ENCODE assay signal across 8 cellular contexts in genomic region chr2:151290467-151290866, GRCh38. TPM values are rescaled to one million over a fixed set of nuclear protein-coding genes. Genes with fewer than 3 reads are reported as not detected.
DNase-seq lines count a peak whose midpoint lies in the region; ATAC-seq, FAIRE-seq and TF ChIP-seq lines count a peak whose summit lies in the region.

No MANE protein-coding gene starts in this region.

- TF ChIP-seq CTCF in A549 (IDR thresholded peaks at IDR 0.05) (no peak), MCF 10A (IDR thresholded peaks at IDR 0.05; ENCODE audit: unreplicated experiment) (no peak)

- H3K36me3 ChIP-seq in HUES6 (ENCODE audit: control insufficient read depth, insufficient read depth, low read length), result no peaks in the 10 kb centered on the region
- no peaks in the 10 kb centered on the region for H3K36me3 ChIP-seq in muscle layer of duodenum (ENCODE audit: control insufficient read depth in 1 of 2, insufficient read depth in 2 of 2, low read length in 2 of 2)

- no peaks in the 10 kb centered on the region for H3K27me3 Mint-ChIP-seq in MCF 10A (ENCODE audit: insufficient read depth, unreplicated experiment)

- peak overlapping the region; percentile 90 to 93 for H3K27ac ChIP-seq in A549
- H3K27ac ChIP-seq in HUES6 (ENCODE audit: low read depth, low read length), result peak overlapping the region; percentile 81; the same call in 1 of the 2 replicates
- peak overlapping the region; percentile 93 for H3K27ac ChIP-seq in muscle layer of duodenum (ENCODE audit: low read length)

- POLR2A ChIA-PET in A549 (lab: Yijun Ruan, JAX), result interaction anchor here (0.6 to 3.2 kb wide), 3 partner anchors 19 to 141 kb away, joined by 3 to 27 read pairs (median 4); partner anchors contain the start of gene RIF1
- POLR2A ChIA-PET in MCF 10A (lab: Yijun Ruan, JAX), result interaction anchor here (0.6 to 2.4 kb wide), 6 partner anchors 12 to 119 kb away, joined by 3 to 25 read pairs (median 3); partner anchors contain the start of genes RBM43 and RIF1

- no peaks in the 10 kb centered on the region for H3K36me3 Mint-ChIP-seq in MCF 10A (ENCODE audit: insufficient read depth, unreplicated experiment)

- no peaks in the 10 kb centered on the region for H3K9me3 Mint-ChIP-seq in MCF 10A (ENCODE audit: unreplicated experiment)

- CTCF ChIA-PET in A549 (lab: Yijun Ruan, JAX), result interaction anchor here (0.7 to 1.2 kb wide), 5 partner anchors 8 to 277 kb away, joined by 3 to 6 read pairs (median 3); partner anchors contain the start of gene RIF1
- CTCF ChIA-PET in MCF 10A (lab: Yijun Ruan, JAX), result interaction anchor here (0.7 kb wide), 2 partner anchors 121 to 1003 kb away, joined by 3 to 6 read pairs; no protein-coding TSS in a partner anchor

- no peak for DNase-seq in A549 (ENCODE audit: low read depth in 1 of 2, low spot score in 1 of 2)
- no peak for DNase-seq in MCF 10A (ENCODE audit: unreplicated experiment)
- DNase-seq in SIG-M5 (lab: John Stamatoyannopoulos, UW), result no peak
- DNase-seq in NCI-H1930 (lab: John Stamatoyannopoulos, UW), result no peak
- no peak for DNase-seq in RPMI8226

- no TSS peak for BruUV-seq in MCF 10A (replicated peaks; lab: Mats Ljungman, UMichigan)

- peak overlapping the region; percentile 84 for H3K4me3 Mint-ChIP-seq in MCF 10A (ENCODE audit: unreplicated experiment)

- peak overlapping the region; percentile 98 for H3K27ac Mint-ChIP-seq in MCF 10A (ENCODE audit: low read depth, unreplicated experiment)

- no peak for TF ChIP-seq RAD21 in A549 (conservative IDR thresholded peaks at IDR 0.05 in 1 of 2, IDR thresholded peaks at IDR 0.05 in 1 of 2)

- H3K9me3 ChIP-seq in A549 (no peaks in the 10 kb centered on the region), HUES6 (ENCODE audit: control insufficient read depth, insufficient read depth, low read depth, low read length) (no peaks in the 10 kb centered on the region), muscle layer of duodenum (ENCODE audit: control insufficient read depth in 1 of 2, low read length in 2 of 2) (no peaks in the 10 kb centered on the region)

- H3K4me2 ChIP-seq in A549, result peak overlapping the region; percentile 86

- 79% methylated on average over 2 of the region's 2 CpGs for WGBS in A549 (ENCODE audit: missing lambda C conversion rate)

- H3K27me3 ChIP-seq in HUES6 (ENCODE audit: control insufficient read depth, insufficient read depth, low read length) (no peaks in the 10 kb centered on the region), muscle layer of duodenum (ENCODE audit: low read depth, low read length) (no peaks in the 10 kb centered on the region)

- intact Hi-C loops in MCF 10A (cut with micrococcal nuclease), result loop anchor here (1.0 kb wide), 1 partner anchor 120 kb away; no protein-coding TSS in a partner anchor

- peak overlapping the region; percentile 60; the same call in 2 of the 3 replicates for H3K4me3 ChIP-seq in A549
- H3K4me3 ChIP-seq in HUES6 (ENCODE audit: low read depth, low read length), result no peak overlapping the region
- H3K4me3 ChIP-seq in muscle layer of duodenum (ENCODE audit: low read depth in 1 of 2, low read length in 2 of 2), result peak overlapping the region; percentile 78 to 89

- no peak for TF ChIP-seq POLR2A in A549 (IDR thresholded peaks at IDR 0.05; ENCODE audit: low read length)

- no peak for TF ChIP-seq EP300 in A549 (IDR thresholded peaks at IDR 0.05)

- FAIRE-seq in A549 (lab: Jason Lieb, UNC), result no peak

- H3K4me1 ChIP-seq in A549 (peaks cover 15% of the 10 kb centered on the region; the same call in 2 of the 3 replicates), HUES6 (ENCODE audit: control insufficient read depth, insufficient read depth, low read length) (peaks cover 7% of the 10 kb centered on the region), muscle layer of duodenum (ENCODE audit: control insufficient read depth in 1 of 2, insufficient read depth in 2 of 2, low read length in 2 of 2) (peaks cover 8 to 20% of the 10 kb centered on the region in 2 donors)

- no peak overlapping the region for H3K9ac ChIP-seq in HUES6 (ENCODE audit: low read length)

- ATAC-seq in A549 (no peak), HG03378 (IDR thresholded peaks at IDR 0.05; ENCODE audit: unreplicated experiment) (no peak)

- peaks cover 27% of the 10 kb centered on the region for H3K4me1 Mint-ChIP-seq in MCF 10A (ENCODE audit: insufficient read depth, unreplicated experiment)

TF ChIP-seq in A549, 52 proteins besides CTCF, POLR2A, EP300 and RAD21:
- TF ChIP-seq GATA3 (IDR thresholded peaks at IDR 0.05; ENCODE audit: borderline replicate concordance) (no peak), E2F6 (IDR thresholded peaks at IDR 0.05; ENCODE audit: borderline replicate concordance, low read depth) (no peak), HMGXB4 (CRISPR knock-in tag; IDR thresholded peaks at IDR 0.05; ENCODE audit: borderline replicate concordance) (no peak), ATOH8 (CRISPR knock-in tag; IDR thresholded peaks at IDR 0.05; ENCODE audit: low read depth) (no peak), CBX8 (IDR thresholded peaks at IDR 0.05) (no peak), POLR2AphosphoS2 (conservative IDR thresholded peaks at IDR 0.05; ENCODE audit: low read length) (no peak), ELK1 (IDR thresholded peaks at IDR 0.05; ENCODE audit: low read depth, low read length) (no peak), PBX3 (IDR thresholded peaks at IDR 0.05) (no peak), SREBF2 (IDR thresholded peaks at IDR 0.05) (no peak), EHMT2 (IDR thresholded peaks at IDR 0.05; ENCODE audit: low read depth) (no peak), JUNB (IDR thresholded peaks at IDR 0.05) (no peak), CBX2 (IDR thresholded peaks at IDR 0.05; ENCODE audit: borderline replicate concordance, low read depth) (no peak), HEYL (CRISPR knock-in tag; IDR thresholded peaks at IDR 0.05) (no peak), HOXB5 (CRISPR knock-in tag; IDR thresholded peaks at IDR 0.05) (no peak), NPAS2 (CRISPR knock-in tag; IDR thresholded peaks at IDR 0.05; ENCODE audit: borderline replicate concordance) (no peak), NFE2L2 (conservative IDR thresholded peaks at IDR 0.05; ENCODE audit: low read length) (no peak)

RNA-seq across cellular contexts. Expression of gene NMI, which starts 1.0 kb away (rescaled TPM):
- polyA plus RNA-seq in A549 (2011; rRNA removed), result 9.7 and 15.4 TPM in 2 replicates
- 2.6 TPM in 2 replicates for polyA plus RNA-seq in A549 (2012; cell fraction: cytosol; rRNA removed)
- polyA plus RNA-seq in A549 (2012; cell fraction: nucleus; rRNA removed), result 1.2 TPM in 2 replicates
- polyA plus RNA-seq in A549 (2017; fragmentation: RNase III; extraction: RNeasy Plus Mini Kit Qiagen cat#74134 plus additional on column Dnase treatment), result 15.9 to 18.0 TPM (median 16.8 TPM) in 3 replicates
- 0.88 and 1.1 TPM in 2 replicates for polyA minus RNA-seq in A549 (2011; rRNA and poly(A)+ RNA removed)
- 10.8 and 11.7 TPM in 2 replicates for total RNA-seq in MCF 10A (2022)

RNA-seq across cellular contexts. Expression of gene RBM43, which starts 28.8 kb away (rescaled TPM):
- 7.3 and 9.3 TPM in 2 replicates for polyA plus RNA-seq in A549 (2011; rRNA removed)
- 1.8 and 1.9 TPM in 2 replicates for polyA plus RNA-seq in A549 (2012; cell fraction: cytosol; rRNA removed)
- 1.3 TPM in 2 replicates for polyA plus RNA-seq in A549 (2012; cell fraction: nucleus; rRNA removed)
- 4.4 to 5.0 TPM (median 4.8 TPM) in 3 replicates for polyA plus RNA-seq in A549 (2017; fragmentation: RNase III; extraction: RNeasy Plus Mini Kit Qiagen cat#74134 plus additional on column Dnase treatment)
- polyA minus RNA-seq in A549 (2011; rRNA and poly(A)+ RNA removed), result 2.8 and 3.1 TPM in 2 replicates
- total RNA-seq in MCF 10A (2022), result 3.0 and 3.5 TPM in 2 replicates
